19 cellular contexts compared by ENCODE assay signal in the genomic region with DNA sequence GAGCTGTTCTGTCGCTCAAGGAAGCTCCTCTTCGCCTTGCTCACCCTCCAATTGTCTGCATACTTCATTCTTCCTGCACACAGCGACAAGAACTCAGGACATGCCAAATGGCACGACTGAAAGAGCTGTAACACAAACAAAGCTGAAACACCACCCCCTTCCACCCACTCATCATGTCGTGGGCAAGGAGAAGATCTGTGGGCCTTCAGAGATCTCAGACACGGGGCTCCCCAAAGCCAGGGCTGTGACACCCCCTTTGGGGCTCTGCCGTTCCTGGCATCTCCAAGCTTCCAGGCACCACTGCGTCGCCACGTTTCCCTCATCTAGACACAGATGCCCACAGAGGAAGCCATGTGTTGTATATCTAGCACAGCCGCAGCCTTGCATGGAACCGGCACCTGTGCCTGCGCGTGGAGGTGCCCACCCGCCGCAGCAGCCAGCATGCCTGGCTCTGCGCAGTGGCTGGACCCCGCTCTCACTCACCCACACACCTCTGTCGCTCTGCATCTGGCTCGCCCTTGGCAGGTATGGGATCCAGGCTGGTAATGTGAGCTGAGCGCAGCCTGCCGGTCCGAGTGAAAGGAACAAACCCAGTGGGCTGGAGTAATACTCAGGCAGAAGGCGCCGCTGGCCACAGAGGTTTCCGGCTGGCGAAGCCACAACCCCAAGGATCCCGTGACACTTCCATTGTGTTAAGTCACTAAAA.
"Had no signal": no experiment of that assay in that cellular context is flagged by ENCODE, and none has a peak within 500 bp of the region (broad histone marks: within the 10 kb centered on the region; RNA-seq: fewer than 3 reads in every experiment).

No MANE protein-coding gene starts in this region.

- H3K4me1 ChIP-seq: breast epithelium, foreskin keratinocyte, prostate gland, right atrium auricular region, tibial nerve, vagina had no signal

- H3K36me3 ChIP-seq: breast epithelium, prostate gland, right atrium auricular region, tibial nerve, vagina had no signal

- ATAC-seq: foreskin keratinocyte; stimulated activated naive CD8-positive, alpha-beta T cell treated with anti-CD3 and anti-CD28 coated beads, Interleukin-15, Interleukin-2, amounts not matched to agents 100 U/mL and 50 U/mL, for 24 hours had no signal

- H3K27ac ChIP-seq: breast epithelium, coronary artery, foreskin keratinocyte, prostate gland, right atrium auricular region, skin epidermis, tibial nerve, vagina had no signal

- DNase-seq: activated CD4-positive, CD25-positive, alpha-beta regulatory T cell treated with anti-CD3 and anti-CD28 coated beads, Interleukin-2, amount 50 U/mL, for 72 hours; activated CD8-positive, alpha-beta memory T cell treated with anti-CD3 and anti-CD28 coated beads for 24 hours; activated CD8-positive, alpha-beta memory T cell treated with anti-CD3 and anti-CD28 coated beads, Interleukin-2, amount 50 U/mL, for 48 hours; activated effector memory CD4-positive, alpha-beta T cell treated with Interleukin-2 at 50 U/mL for 16 hours; activated naive CD4-positive, alpha-beta T cell treated with anti-CD3 and anti-CD28 coated beads, Interleukin-2, amount 50 U/mL, for 16 hours; activated T-cell treated with anti-CD3 and anti-CD28 coated beads, Interleukin-2, amount 50 U/mL, for 48 hours; foreskin keratinocyte; hippocampal formation; midbrain; occipital lobe; stimulated activated naive CD8-positive, alpha-beta T cell treated with anti-CD3 and anti-CD28 coated beads, Interleukin-15, Interleukin-2, amounts not matched to agents 100 U/mL and 50 U/mL, for 24 hours; substantia nigra had no signal

- H3K27me3 ChIP-seq: breast epithelium, foreskin keratinocyte, right atrium auricular region, tibial nerve, vagina had no signal

- H3K4me3 ChIP-seq: breast epithelium, coronary artery, prostate gland, right atrium auricular region, skin epidermis, tibial nerve, vagina had no signal

- H3K9me3 ChIP-seq: breast epithelium, prostate gland, right atrium auricular region, tibial nerve, vagina had no signal
